In genomic region chr13:97976551-97977375, GRCh38 we compare ENCODE assay signal across 9 cellular contexts. TPM values are rescaled to one million over a fixed set of nuclear protein-coding genes. Genes with fewer than 3 reads are reported as not detected.
DNase-seq lines count a peak whose midpoint lies in the region; ATAC-seq, FAIRE-seq and TF ChIP-seq lines count a peak whose summit lies in the region.
"Had no signal": no experiment of that assay in that cellular context is flagged by ENCODE, and none has a peak within 500 bp of the region (broad histone marks: within the 10 kb centered on the region; RNA-seq: fewer than 3 reads in every experiment).

No MANE protein-coding gene starts in this region.

- FAIRE-seq in HepG2 (lab: Jason Lieb, UNC) (no peak), RCC 7860 (lab: Jason Lieb, UNC) (no peak)
- FAIRE-seq: colon had no signal

- peaks cover 33% of the 10 kb centered on the region for H4K20me1 ChIP-seq in HepG2 (ENCODE audit: insufficient read depth, low read length)

- H3K27ac ChIP-seq in HepG2 (ENCODE audit: extremely low read length, insufficient read depth, low read length) = peak overlapping the region; percentile 79

- CTCF ChIA-PET in Caco-2 (lab: Charles Lee) (no interaction called here), HepG2 (lab: Yijun Ruan, JAX; ENCODE audit: low intra/inter-chr PET ratio, low total read pairs) (no interaction called here)

- peaks cover 22% of the 10 kb centered on the region for H3K36me3 Mint-ChIP-seq in Caco-2 (ENCODE audit: insufficient read depth, unreplicated experiment)

- H2AFZ ChIP-seq in HepG2 (ENCODE audit: low read length) = no peak overlapping the region

- no peaks in the 10 kb centered on the region for H3K9me3 Mint-ChIP-seq in Caco-2 (ENCODE audit: unreplicated experiment)

- no peaks in the 10 kb centered on the region for H3K27me3 Mint-ChIP-seq in Caco-2 (ENCODE audit: insufficient read depth, unreplicated experiment)

- peaks cover 47% of the 10 kb centered on the region for H3K79me2 ChIP-seq in HepG2 (ENCODE audit: insufficient read depth, low read length)

- H3K36me3 ChIP-seq in Caco-2 (ENCODE audit: control insufficient read depth, insufficient read depth, low read length) (no peaks in the 10 kb centered on the region), HepG2 (replicated peaks in 1 of 2; ENCODE audit: control insufficient read depth in 1 of 2, insufficient read depth in 2 of 2, low read length in 2 of 2) (peaks cover 0 to 4% of the 10 kb centered on the region in 2 experiments; a peak in 3 of 5 replicates)

- peak overlapping the region; percentile 98 for H3K4me3 Mint-ChIP-seq in Caco-2 (ENCODE audit: unreplicated experiment)

- TF ChIP-seq EP300 in HepG2 (IDR thresholded peaks at IDR 0.05; ENCODE audit: low read depth in 2 of 2, low read length in 2 of 2) = no peak
- TF ChIP-seq EP300 in HepG2 (CRISPR knock-in tag; IDR thresholded peaks at IDR 0.05; ENCODE audit: borderline replicate concordance) = no peak

- DNase-seq in Caco-2 (peak; percentile 45 to 46), choroid plexus epithelial cell (ENCODE audit: low read depth) (no peak), HepG2 (ENCODE audit: low spot score) (no peak), RCC 7860 (ENCODE audit: low spot score) (no peak)
- DNase-seq in stimulated activated CD8-positive, alpha-beta memory T cell treated with anti-CD3 and anti-CD28 coated beads, Interleukin-4, amount 100 ng/mL, for 48 hours = peak; percentile 44

- TF ChIP-seq POLR2A in HepG2 (IDR thresholded peaks at IDR 0.05; ENCODE audit: insufficient read depth in 1 of 2, low read depth in 2 of 2, low read length in 2 of 2) = peak; percentile 48 to 54; a peak in 3 of 4 replicates

- H3K9me3 ChIP-seq in Caco-2 (no peaks in the 10 kb centered on the region), HepG2 (ENCODE audit: low read length) (no peaks in the 10 kb centered on the region)

- H3K4me3 ChIP-seq in Caco-2 (ENCODE audit: low read depth, low read length) = peak overlapping the region; percentile 65
- peak overlapping the region; percentile 86 for H3K4me3 ChIP-seq in choroid plexus epithelial cell (ENCODE audit: low read depth, low read length)
- H3K4me3 ChIP-seq in HepG2 (replicated peaks in 1 of 3; ENCODE audit: insufficient read depth in 1 of 3, low read depth in 2 of 3, low read length in 3 of 3) = peak overlapping the region; percentile 68 to 97 (median 83)

- H3K4me1 ChIP-seq in Caco-2 = peaks cover 27% of the 10 kb centered on the region
- peaks cover 50% of the 10 kb centered on the region for H3K4me1 ChIP-seq in HepG2 (ENCODE audit: insufficient read depth, low read length)

- under 1% methylated on average over 9 of the region's 90 CpGs for WGBS in HepG2 (ENCODE audit: low lambda C conversion rate)

- BruUV-seq in Caco-2 (replicated peaks; lab: Mats Ljungman, UMichigan) = no TSS peak
- no TSS peak for BruUV-seq in HepG2 (replicated peaks; lab: Mats Ljungman, UMichigan)

- H3K27ac Mint-ChIP-seq in Caco-2 (ENCODE audit: unreplicated experiment) = peak overlapping the region; percentile 97

- H3K4me1 Mint-ChIP-seq in Caco-2 (ENCODE audit: low read depth, unreplicated experiment) = peaks cover 6% of the 10 kb centered on the region

- H3K9ac ChIP-seq in HepG2 (ENCODE audit: insufficient read depth, low read depth, low read length) = peak overlapping the region; percentile 92

- intact Hi-C loops in Caco-2 (cut with micrococcal nuclease; ENCODE audit: unreplicated experiment) = loop anchor here (2.0 kb wide), 1 partner anchor 122 kb away; no protein-coding TSS in a partner anchor
- intact Hi-C loops in HepG2 (cut with micrococcal nuclease; ENCODE audit: unreplicated experiment) = loop anchor here (5.0 kb wide), 2 partner anchors 119 to 596 kb away; no protein-coding TSS in a partner anchor

- in situ Hi-C loops in HepG2 (cut with HindIII; ENCODE audit: extremely low pct_ligation_motif_present, low pct_unique_long_range_greater_than_20kb) = no loop called here

- ATAC-seq in GM19035 (IDR thresholded peaks at IDR 0.05; ENCODE audit: unreplicated experiment) = peak; percentile 34
- peak; percentile 37 for ATAC-seq in HG03135 (IDR thresholded peaks at IDR 0.05; ENCODE audit: unreplicated experiment)
- ATAC-seq in SK-N-SH treated with all-trans-retinoic acid at 6 μM for 48 hours = peak; percentile 27
- ATAC-seq in HepG2 = peak; percentile 2; the same call in 2 of the 3 replicates

- POLR2A ChIA-PET in Caco-2 (lab: Charles Lee) = no interaction called here
- POLR2A ChIA-PET in HepG2 (lab: Yijun Ruan, JAX) = interaction anchor here (1.8 kb wide), 1 partner anchor 50 kb away, joined by 3 read pairs; no protein-coding TSS in a partner anchor

- H3K27me3 ChIP-seq in Caco-2 (replicated peaks; ENCODE audit: control insufficient read depth, insufficient read depth, low read length) = no peaks in the 10 kb centered on the region
- H3K27me3 ChIP-seq in HepG2 (ENCODE audit: control insufficient read depth in 1 of 2, insufficient read depth in 2 of 2, low read length in 2 of 2) = no peaks in the 10 kb centered on the region; a peak in 1 of 5 replicates

- no peak for TF ChIP-seq CTCF in Caco-2 (IDR thresholded peaks at IDR 0.05; ENCODE audit: insufficient read depth in 1 of 2, low read depth in 1 of 2, low read length in 1 of 2, severe bottlenecking in 1 of 2, unreplicated experiment in 1 of 2)
- no peak for TF ChIP-seq CTCF in choroid plexus epithelial cell (conservative IDR thresholded peaks at IDR 0.05; ENCODE audit: low read depth, low read length)
- no peak for TF ChIP-seq CTCF in HepG2 (CRISPR knock-in tag; IDR thresholded peaks at IDR 0.05)

- no peak for TF ChIP-seq RAD21 in HepG2 (CRISPR knock-in tag; IDR thresholded peaks at IDR 0.05)

- H3K4me2 ChIP-seq in HepG2 (ENCODE audit: low read depth, low read length) = peak overlapping the region; percentile 78

TF ChIP-seq in SK-N-SH treated with all-trans-retinoic acid at 6 μM for 48 hours, 23 proteins besides CTCF, POLR2A, EP300 and RAD21 (continues in another document):
- TF ChIP-seq SNAI2 (CRISPR knock-in tag; IDR thresholded peaks at IDR 0.05) (no peak), GLIS3 (CRISPR knock-in tag; IDR thresholded peaks at IDR 0.05) (no peak), CSRNP3 (CRISPR knock-in tag; IDR thresholded peaks at IDR 0.05) (no peak), ZC3H10 (CRISPR knock-in tag; IDR thresholded peaks at IDR 0.05) (no peak), PPARA (CRISPR knock-in tag; IDR thresholded peaks at IDR 0.05; ENCODE audit: borderline replicate concordance) (no peak), ZFP30 (CRISPR knock-in tag; IDR thresholded peaks at IDR 0.05) (no peak)

TF ChIP-seq in HepG2, 621 proteins besides CTCF, POLR2A, EP300 and RAD21 (continues in another document):
- TF ChIP-seq ZBTB44 (CRISPR knock-in tag; IDR thresholded peaks at IDR 0.05) (0 out of 2 replicates have a peak, but pooled peaks have one; percentile 9), PHF5A (CRISPR knock-in tag; IDR thresholded peaks at IDR 0.05; ENCODE audit: low read depth, unreplicated experiment) (no peak)

RNA-seq across cellular contexts. Expression of gene IPO5, which starts 23.3 kb away (rescaled TPM):
- total RNA-seq in Caco-2 (2022) = 247 and 253 TPM in 2 replicates
- total RNA-seq in HepG2 (2016; rRNA removed; fragmentation: Illumina TruSeq; extraction: Trizol) = 242 and 411 TPM in 2 replicates
- 30.4 and 32.9 TPM in 2 replicates for total RNA-seq in HepG2 (2016; cell fraction: cytosol; rRNA removed; fragmentation: Illumina TruSeq; extraction: Trizol; ENCODE audit: low read depth)
- total RNA-seq in HepG2 (2016; cell fraction: insoluble cytoplasmic fraction; rRNA removed; fragmentation: Illumina TruSeq; extraction: Trizol) = 233 and 406 TPM in 2 replicates
- total RNA-seq in HepG2 (2016; cell fraction: membrane; rRNA removed; fragmentation: Illumina TruSeq; extraction: Trizol) = 125 and 157 TPM in 2 replicates
- total RNA-seq in HepG2 (2016; cell fraction: nucleus; rRNA removed; fragmentation: Illumina TruSeq; extraction: Trizol) = 159 and 178 TPM in 2 replicates
- 117 and 155 TPM in 2 replicates for polyA plus RNA-seq in HepG2 (2011; rRNA removed)
- 89.3 and 105 TPM in 2 replicates for polyA plus RNA-seq in HepG2 (2011; cell fraction: cytosol; rRNA removed)
- 70.8 and 78.2 TPM in 2 replicates for polyA plus RNA-seq in HepG2 (2011; cell fraction: nucleus; rRNA removed)
- polyA plus RNA-seq in HepG2 (2012) = 144 and 179 TPM in 2 replicates
- 16.3 and 18.7 TPM in 2 replicates for polyA plus RNA-seq in HepG2 (2016; cell fraction: cytosol; fragmentation: Illumina TruSeq; extraction: Trizol; ENCODE audit: low read depth)
- polyA plus RNA-seq in HepG2 (2016; cell fraction: insoluble cytoplasmic fraction; fragmentation: Illumina TruSeq; extraction: Trizol; ENCODE audit: low read depth) = 212 and 229 TPM in 2 replicates
- 53.5 and 68.8 TPM in 2 replicates for polyA plus RNA-seq in HepG2 (2016; cell fraction: membrane; fragmentation: Illumina TruSeq; extraction: Trizol; ENCODE audit: low read depth)
- polyA plus RNA-seq in HepG2 (2016; cell fraction: nucleus; fragmentation: Illumina TruSeq; extraction: Trizol; ENCODE audit: insufficient read depth, low read depth) = 147 TPM in 2 replicates
- polyA minus RNA-seq in HepG2 (2011; rRNA and poly(A)+ RNA removed; ENCODE audit: low replicate concordance) = 162 and 233 TPM in 2 replicates
- polyA minus RNA-seq in HepG2 (2011; cell fraction: cytosol; rRNA and poly(A)+ RNA removed) = 193 and 207 TPM in 2 replicates
- 174 and 191 TPM in 2 replicates for polyA minus RNA-seq in HepG2 (2011; cell fraction: nucleus; rRNA and poly(A)+ RNA removed)

Comparison
In these comparisons a context has a peak if more than half of its experiments do, and no peak if none do; other contexts are left out.
1. DNase-seq: peak in Caco-2 (2 of 2) and stimulated activated CD8-positive, alpha-beta memory T cell treated with anti-CD3 and anti-CD28 coated beads, Interleukin-4, amount 100 ng/mL, for 48 hours (single experiment); none in choroid plexus epithelial cell (single experiment), HepG2 (single experiment) and RCC 7860 (single experiment).
2. Peak in every context shown above with its lines, with median percentiles within 50 percentile points of each other: H3K4me3 ChIP-seq and ATAC-seq.